21 cellular contexts compared by ENCODE assay signal in the genomic region with DNA sequence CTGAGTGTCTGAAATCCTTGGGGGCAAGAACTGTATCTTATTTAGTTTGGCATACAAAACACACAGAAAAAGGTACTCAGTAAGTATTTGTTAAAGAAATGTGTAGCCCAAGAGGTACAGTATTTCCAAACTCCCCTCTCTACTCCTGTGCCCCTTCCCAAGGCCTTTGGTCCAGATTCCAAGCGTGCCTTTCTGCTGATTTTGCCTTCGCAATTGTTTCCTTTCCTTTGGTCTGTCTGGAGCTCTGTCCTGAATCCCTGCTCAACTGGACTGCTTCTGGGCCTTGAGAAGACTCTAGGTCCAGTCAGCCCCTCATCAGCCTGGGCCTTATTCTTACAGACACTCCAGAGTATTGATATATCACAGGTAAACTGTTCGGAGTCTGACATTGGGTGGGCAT.
DNase-seq lines count a peak whose midpoint lies in the region; ATAC-seq and TF ChIP-seq lines count a peak whose summit lies in the region.
"Had no signal": no experiment of that assay in that cellular context is flagged by ENCODE, and none has a peak within 500 bp of the region (broad histone marks: within the 10 kb centered on the region; RNA-seq: fewer than 3 reads in every experiment).

No MANE protein-coding gene starts in this region.

- peaks cover 10% of the 10 kb centered on the region for H3K27me3 Mint-ChIP-seq in osteocyte (ENCODE audit: unreplicated experiment)

- H3K27ac Mint-ChIP-seq in osteocyte (ENCODE audit: unreplicated experiment) = no peak overlapping the region
- H3K27ac Mint-ChIP-seq: CD8-positive, alpha-beta memory T cell had no signal

- H3K4me3 Mint-ChIP-seq in osteocyte (ENCODE audit: unreplicated experiment) = no peak overlapping the region
- H3K4me3 Mint-ChIP-seq: CD8-positive, alpha-beta memory T cell had no signal

- no peak for TF ChIP-seq CTCF in osteocyte (IDR thresholded peaks at IDR 0.05)

- H3K36me3 Mint-ChIP-seq in osteocyte (ENCODE audit: unreplicated experiment) = no peaks in the 10 kb centered on the region

- no peaks in the 10 kb centered on the region for H3K4me1 Mint-ChIP-seq in osteocyte (ENCODE audit: unreplicated experiment)
- H3K4me1 Mint-ChIP-seq: CD8-positive, alpha-beta memory T cell had no signal

- DNase-seq in Daoy (ENCODE audit: low read depth) (peak; percentile 14), amniotic epithelial cell (ENCODE audit: low read depth) (peak; percentile 28), fibroblast of peridontal ligament (ENCODE audit: extremely low read depth) (peak; percentile 18), sciatic nerve (ENCODE audit: low spot score) (no peak), osteocyte (ENCODE audit: extremely low spot score, unreplicated experiment) (no peak), AG08395 (ENCODE audit: low spot score) (no peak)
- DNase-seq in NK-92 treated with Interleukin-12 subunit alpha and Interleukin-12 subunit beta, amount 100 ng/mL, for 24 hours (lab: John Stamatoyannopoulos, UW) = no peak
- DNase-seq in stimulated activated CD4-positive, alpha-beta T cell treated with anti-CD3 and anti-CD28 coated beads, Interleukin-15, amount 100 ng/mL, for 24 hours = no peak
- DNase-seq: C1 segment of cervical spinal cord; CD8-positive, alpha-beta memory T cell; DMS53; GOT3; MG63; NCI-H1048; NCI-H1436 treated with DMSO at 0.1 percent for 48 hours; NCI-H2029 treated with DMSO at 0.1 percent for 48 hours; NCI-H2171; NCI-H526; SJCRH30 had no signal

- H3K9me3 Mint-ChIP-seq in osteocyte (ENCODE audit: unreplicated experiment) = no peaks in the 10 kb centered on the region
- H3K9me3 Mint-ChIP-seq: CD8-positive, alpha-beta memory T cell had no signal

- intact Hi-C loops in sciatic nerve (cut with DNase I) = no loop called here

- peak; percentile 62 for ATAC-seq in sciatic nerve
- ATAC-seq: A549, Panc1 had no signal

Comparison
In these comparisons a context has a peak if more than half of its experiments do, and no peak if none do; other contexts are left out.
1. DNase-seq: peak in Daoy (single experiment), amniotic epithelial cell (single experiment) and fibroblast of peridontal ligament (single experiment); none in sciatic nerve (single experiment), NK-92 treated with Interleukin-12 subunit alpha and Interleukin-12 subunit beta, amount 100 ng/mL, for 24 hours (single experiment), osteocyte (single experiment), stimulated activated CD4-positive, alpha-beta T cell treated with anti-CD3 and anti-CD28 coated beads, Interleukin-15, amount 100 ng/mL, for 24 hours (single experiment) and AG08395 (single experiment).